ENCODE assay signal across 8 cellular contexts in genomic region chr1:40385437-40386310, GRCh38. TPM values are rescaled to one million over a fixed set of nuclear protein-coding genes. Genes with fewer than 3 reads are reported as not detected.
DNase-seq lines count a peak whose midpoint lies in the region; ATAC-seq and TF ChIP-seq lines count a peak whose summit lies in the region.

No MANE protein-coding gene starts in this region.

- H3K4me1 ChIP-seq in A673 (ENCODE audit: insufficient read depth, low read length, poor library complexity, severe bottlenecking), result peaks cover 75% of the 10 kb centered on the region
- peaks cover 67 to 100% (median 97%) of the 10 kb centered on the region in 6 donors for H3K4me1 ChIP-seq in spleen

- peak overlapping the region; percentile 14 for H3K4me3 ChIP-seq in A673 (ENCODE audit: low read depth, low read length, poor library complexity, severe bottlenecking)
- H3K4me3 ChIP-seq in fibroblast of pulmonary artery (replicated peaks; ENCODE audit: low read depth, low read length), result no peak overlapping the region
- peak overlapping the region in 4 of 8 donors; percentile 1 to 97 (median 4) for H3K4me3 ChIP-seq in spleen

- intact Hi-C loops in A673 (cut with micrococcal nuclease; ENCODE audit: unreplicated experiment) (no loop called here), spleen (cut with DNase I; ENCODE audit: low total_unique reads) (no loop called here)

- peak; percentile 9 to 81 (median 76) for TF ChIP-seq POLR2A in spleen (IDR thresholded peaks at IDR 0.05)

- peak overlapping the region; percentile 93 for H3K27ac ChIP-seq in A673 (ENCODE audit: low read depth, low read length, poor library complexity, severe bottlenecking)
- H3K27ac ChIP-seq in spleen, result peak overlapping the region; percentile 95 to 100 (median 98)

- no peak for TF ChIP-seq CTCF in A673 (conservative IDR thresholded peaks at IDR 0.05; ENCODE audit: low read depth, low read length)
- no peak for TF ChIP-seq CTCF in fibroblast of pulmonary artery (IDR thresholded peaks at IDR 0.05; ENCODE audit: low read length, missing control alignments)
- TF ChIP-seq CTCF in spleen (IDR thresholded peaks at IDR 0.05 in 8 of 11, conservative IDR thresholded peaks at IDR 0.05 in 3 of 11), result no peak

- WGBS in spleen, 5 donors, result 13 to 26% (median 23%) methylated on average over 4 of the region's 4 CpGs

- POLR2A ChIA-PET in A673 (lab: Charles Lee; ENCODE audit: low non-redundant PET), result interaction anchor here (0.5 kb wide), 1 partner anchor 158 kb away, joined by 3 read pairs; no protein-coding TSS in a partner anchor

- no TSS peak for BruUV-seq in A673 (replicated peaks; lab: Mats Ljungman, UMichigan)

- H3K36me3 ChIP-seq in A673 (ENCODE audit: insufficient read depth, low read length, poor library complexity, severe bottlenecking) (no peaks in the 10 kb centered on the region), spleen (peaks cover 0 to 54% (median 0%) of the 10 kb centered on the region in 6 donors)

- peak; percentile 90 for DNase-seq in A673 (ENCODE audit: low spot score)
- peak; percentile 53 to 60 for DNase-seq in activated CD4-positive, alpha-beta T cell treated with anti-CD3 and anti-CD28 coated beads for 4 hours
- DNase-seq in fibroblast of pulmonary artery (ENCODE audit: low read depth), result peak; percentile 40
- DNase-seq in spleen, result no peak
- no peak for DNase-seq in NCI-H526 (lab: John Stamatoyannopoulos, UW)
- no peak for DNase-seq in NCI-H187 (lab: John Stamatoyannopoulos, UW)

- H3K9me3 ChIP-seq in A673 (ENCODE audit: low read depth, low read length, poor library complexity, severe bottlenecking) (no peaks in the 10 kb centered on the region), spleen (no peaks in the 10 kb centered on the region)

- peak; percentile 63 for ATAC-seq in GM19372 (IDR thresholded peaks at IDR 0.05; ENCODE audit: low read depth, unreplicated experiment)
- peak; percentile 58 for ATAC-seq in HG03469 (IDR thresholded peaks at IDR 0.05; ENCODE audit: unreplicated experiment)

- H3K27me3 ChIP-seq in A673 (replicated peaks; ENCODE audit: insufficient read depth, low read depth, low read length, poor library complexity) (no peaks in the 10 kb centered on the region), spleen (replicated peaks in 1 of 7) (no peaks in the 10 kb centered on the region)

- CTCF ChIA-PET in A673 (lab: Charles Lee), result interaction anchor here (0.8 kb wide), 1 partner anchor 19 kb away, joined by 4 read pairs; no protein-coding TSS in a partner anchor

RNA-seq across cellular contexts. Expression of gene SMAP2, which starts 12.1 kb away (rescaled TPM):
- total RNA-seq in A673 (2021), result 52.0 and 58.5 TPM in 2 replicates
- 100 to 1,000 TPM; 120 to 435 (median 252) TPM for total RNA-seq in spleen
- 100 to 1,000 TPM; 135 to 196 (median 148) TPM for polyA plus RNA-seq in spleen

Comparison
In these comparisons a context has a peak if more than half of its experiments do, and no peak if none do; other contexts are left out.
1. DNase-seq: peak in A673 (single experiment), activated CD4-positive, alpha-beta T cell treated with anti-CD3 and anti-CD28 coated beads for 4 hours (2 of 2) and fibroblast of pulmonary artery (single experiment); none in spleen (single experiment), NCI-H526 (0 of 2) and NCI-H187 (0 of 2).